In genomic region chr2:38224821-38225450, GRCh38 we compare ENCODE assay signal across 15 cellular contexts.
DNase-seq lines count a peak whose midpoint lies in the region; ATAC-seq and TF ChIP-seq lines count a peak whose summit lies in the region.
"Had no signal": no experiment of that assay in that cellular context is flagged by ENCODE, and none has a peak within 500 bp of the region (broad histone marks: within the 10 kb centered on the region; RNA-seq: fewer than 3 reads in every experiment).

No MANE protein-coding gene starts in this region.

- no peak overlapping the region for H2BK12ac ChIP-seq in mesenchymal stem cell (ENCODE audit: low read length in 2 of 2)

- no peak overlapping the region for H4K91ac ChIP-seq in mesenchymal stem cell (ENCODE audit: low read length)

- H3K27me3 Mint-ChIP-seq in endodermal cell (ENCODE audit: insufficient read depth), result peaks cover 17% of the 10 kb centered on the region

- peaks cover 10% of the 10 kb centered on the region for H3K4me1 Mint-ChIP-seq in endodermal cell

- intact Hi-C loops in left ventricle myocardium superior (cut with micrococcal nuclease), result no loop called here

- H2AFZ ChIP-seq in mesenchymal stem cell (ENCODE audit: low read depth, low read length) (no peak overlapping the region), smooth muscle cell (ENCODE audit: low read depth) (peak overlapping the region; percentile 18)

- H3K79me2 ChIP-seq in smooth muscle cell (ENCODE audit: low read depth), result no peaks in the 10 kb centered on the region

- no peak overlapping the region for H3K27ac Mint-ChIP-seq in endodermal cell
- H3K27ac Mint-ChIP-seq in activated naive CD4-positive, alpha-beta T cell treated with anti-CD3 and anti-CD28 coated beads, Interleukin-2, amount 50 U/mL, for 72 hours, result no peak overlapping the region

- no peak overlapping the region for H2BK15ac ChIP-seq in mesenchymal stem cell (ENCODE audit: low read depth, poor library complexity, severe bottlenecking)

- H3K27ac ChIP-seq in right atrium auricular region (no peak overlapping the region), endodermal cell (ENCODE audit: low read depth, low read length) (peak overlapping the region; percentile 30), mesenchymal stem cell (ENCODE audit: low read length, poor library complexity, severe bottlenecking) (no peak overlapping the region), smooth muscle cell (ENCODE audit: low read depth) (no peak overlapping the region)
- H3K27ac ChIP-seq: C4-2B, HL-60 had no signal

- peak; percentile 49 for ATAC-seq in left ventricle myocardium superior
- ATAC-seq in activated naive CD4-positive, alpha-beta T cell treated with anti-CD3 and anti-CD28 coated beads, Interleukin-2, amount 50 U/mL, for 72 hours, result no peak

- H3K27me3 ChIP-seq in right atrium auricular region (no peaks in the 10 kb centered on the region), endodermal cell (ENCODE audit: control insufficient read depth, insufficient read depth, low read length, poor library complexity, severe bottlenecking) (no peaks in the 10 kb centered on the region), mesenchymal stem cell (ENCODE audit: control insufficient read depth in 1 of 2, insufficient read depth in 1 of 2, low read length in 2 of 2) (no peaks in the 10 kb centered on the region), smooth muscle cell (ENCODE audit: low read depth) (no peaks in the 10 kb centered on the region)
- H3K27me3 ChIP-seq: MG63 had no signal

- H3K4me2 ChIP-seq in mesenchymal stem cell (ENCODE audit: low read length, poor library complexity, severe bottlenecking), result no peak overlapping the region
- peak overlapping the region; percentile 19 for H3K4me2 ChIP-seq in smooth muscle cell

- no peaks in the 10 kb centered on the region for H3K9me3 ChIP-seq in right atrium auricular region
- no peaks in the 10 kb centered on the region for H3K9me3 ChIP-seq in endodermal cell (ENCODE audit: control insufficient read depth, low read length)
- H3K9me3 ChIP-seq in mesenchymal stem cell (ENCODE audit: control insufficient read depth, low read length), result peaks cover 2% of the 10 kb centered on the region
- H3K9me3 ChIP-seq in smooth muscle cell (replicated peaks; ENCODE audit: low read depth), result no peaks in the 10 kb centered on the region

- H2AK5ac ChIP-seq in mesenchymal stem cell (ENCODE audit: low read length, severe bottlenecking), result no peak overlapping the region

- no peaks in the 10 kb centered on the region for H3K4me1 ChIP-seq in right atrium auricular region
- H3K4me1 ChIP-seq in endodermal cell (ENCODE audit: control insufficient read depth, insufficient read depth, low read length), result no peaks in the 10 kb centered on the region
- no peaks in the 10 kb centered on the region for H3K4me1 ChIP-seq in mesenchymal stem cell (ENCODE audit: control insufficient read depth, insufficient read depth, low read depth, low read length)
- peaks cover 12% of the 10 kb centered on the region for H3K4me1 ChIP-seq in smooth muscle cell (ENCODE audit: low read depth)

- H3K9me3 Mint-ChIP-seq in endodermal cell, result peaks cover 3% of the 10 kb centered on the region
- no peaks in the 10 kb centered on the region for H3K9me3 Mint-ChIP-seq in activated naive CD4-positive, alpha-beta T cell treated with anti-CD3 and anti-CD28 coated beads, Interleukin-2, amount 50 U/mL, for 72 hours

- H2BK5ac ChIP-seq in mesenchymal stem cell (ENCODE audit: low read depth, low read length, poor library complexity, severe bottlenecking), result no peak overlapping the region

- 44% methylated on average over 1 of the region's 1 CpG; no CpG with 5 or more reads in 1 of the 2 experiments for WGBS in endodermal cell (ENCODE audit: insufficient coverage in 1 of 2, insufficient read length in 1 of 2), 2 experiments
- no CpG with 5 or more reads among the region's 1 CpG for WGBS in mesenchymal stem cell
- WGBS in smooth muscle cell (ENCODE audit: low lambda C conversion rate), result 9% methylated on average over 1 of the region's 1 CpG

- TF ChIP-seq CTCF in right atrium auricular region (IDR thresholded peaks at IDR 0.05), result no peak
- no peak for TF ChIP-seq CTCF in endodermal cell (conservative IDR thresholded peaks at IDR 0.05)
- TF ChIP-seq CTCF in smooth muscle cell (IDR thresholded peaks at IDR 0.05; ENCODE audit: borderline replicate concordance, insufficient read depth, poor library complexity, severe bottlenecking), result no peak

- H4K20me1 ChIP-seq in smooth muscle cell (ENCODE audit: low read depth), result no peaks in the 10 kb centered on the region

- no peak overlapping the region for H3K18ac ChIP-seq in mesenchymal stem cell (ENCODE audit: low read depth in 1 of 2, low read length in 2 of 2)

- H3K14ac ChIP-seq in mesenchymal stem cell (ENCODE audit: low read length in 2 of 2), result no peak overlapping the region

- DNase-seq in left ventricle myocardium superior (no peak), right atrium auricular region (ENCODE audit: low spot score) (no peak), endodermal cell (no peak), mesenchymal stem cell (no peak), smooth muscle cell (lab: John Stamatoyannopoulos, UW; ENCODE audit: unreplicated experiment) (no peak), NCI-H526 (lab: John Stamatoyannopoulos, UW) (no peak), Kasumi-1 (lab: John Stamatoyannopoulos, UW) (no peak)
- DNase-seq in activated naive CD4-positive, alpha-beta T cell treated with anti-CD3 and anti-CD28 coated beads, Interleukin-2, amount 50 U/mL, for 72 hours (ENCODE audit: low spot score in 2 of 2), result no peak
- DNase-seq: COR-L47, KG1, MG63, NCI-H1105, NCI-H1694 treated with DMSO at 0.1 percent for 48 hours had no signal

- H3K36me3 ChIP-seq in right atrium auricular region (no peaks in the 10 kb centered on the region), endodermal cell (ENCODE audit: control insufficient read depth, insufficient read depth, low read length) (no peaks in the 10 kb centered on the region), mesenchymal stem cell (ENCODE audit: control insufficient read depth in 1 of 2, insufficient read depth in 2 of 2, low read depth in 1 of 2, low read length in 2 of 2) (no peaks in the 10 kb centered on the region), smooth muscle cell (ENCODE audit: low read depth) (no peaks in the 10 kb centered on the region)

- H3K4me3 Mint-ChIP-seq in endodermal cell, result no peak overlapping the region

- no peak overlapping the region for H3K4me3 ChIP-seq in right atrium auricular region
- no peak overlapping the region for H3K4me3 ChIP-seq in endodermal cell (ENCODE audit: low read length)
- no peak overlapping the region for H3K4me3 ChIP-seq in mesenchymal stem cell (ENCODE audit: insufficient read depth in 1 of 2, low read depth in 1 of 2, low read length in 2 of 2)
- H3K4me3 ChIP-seq in smooth muscle cell, result no peak overlapping the region
- H3K4me3 ChIP-seq: MG63 had no signal

- H3F3A ChIP-seq in smooth muscle cell (ENCODE audit: low read depth), result no peaks in the 10 kb centered on the region

- H3K23ac ChIP-seq in mesenchymal stem cell (ENCODE audit: low read length in 2 of 2), result no peak overlapping the region

- no peaks in the 10 kb centered on the region for H3K36me3 Mint-ChIP-seq in endodermal cell (ENCODE audit: low read depth)
- H3K36me3 Mint-ChIP-seq in activated naive CD4-positive, alpha-beta T cell treated with anti-CD3 and anti-CD28 coated beads, Interleukin-2, amount 50 U/mL, for 72 hours, result no peaks in the 10 kb centered on the region

- H3K79me1 ChIP-seq in mesenchymal stem cell (replicated peaks; ENCODE audit: low read length, poor library complexity, severe bottlenecking), result no peaks in the 10 kb centered on the region

- H4K8ac ChIP-seq in mesenchymal stem cell (ENCODE audit: low read length), result no peak overlapping the region

- H2BK120ac ChIP-seq in mesenchymal stem cell (ENCODE audit: low read depth, low read length), result no peak overlapping the region

- H3K9ac ChIP-seq in endodermal cell (ENCODE audit: extremely low read depth, low read length, poor library complexity, severe bottlenecking), result no peak overlapping the region
- H3K9ac ChIP-seq in mesenchymal stem cell (ENCODE audit: low read length), result peak overlapping the region; percentile 0
- no peak overlapping the region for H3K9ac ChIP-seq in smooth muscle cell (ENCODE audit: low read depth)

- no peak overlapping the region for H3K4ac ChIP-seq in mesenchymal stem cell (ENCODE audit: low read depth in 1 of 2, low read length in 2 of 2)
